ENCODE assay signal across 14 cellular contexts in genomic region chr11:42840856-42841255, GRCh38.
A peak's percentile ranks its signal among the peaks of the same experiment; 100 is the strongest.
DNase-seq lines count a peak whose midpoint lies in the region; ATAC-seq and TF ChIP-seq lines count a peak whose summit lies in the region.
"Had no signal": no experiment of that assay in that cellular context is flagged by ENCODE, and none has a peak within 500 bp of the region (broad histone marks: within the 10 kb centered on the region; RNA-seq: fewer than 3 reads in every experiment).

No MANE protein-coding gene starts in this region.

- intact Hi-C loops in thyroid gland (cut with DNase I), result no loop called here
- intact Hi-C loops in Right ventricle myocardium inferior (cut with DNase I), result no loop called here
- intact Hi-C loops in esophagus muscularis mucosa (cut with DNase I), result no loop called here

- H3K4me3 ChIP-seq in thyroid gland (replicated peaks in 1 of 3) (no peak overlapping the region), esophagus muscularis mucosa (no peak overlapping the region)
- H3K4me3 ChIP-seq: BLaER1 treated with 17β-estradiol and CSF1 and Interleukin-3, amounts not matched to agents 10 nM and 100 nM had no signal

- CTCF ChIA-PET in WTC11 (lab: Charles Lee), result no interaction called here

- DNase-seq in H9, result no peak
- DNase-seq in WTC11 (ENCODE audit: low spot score), result no peak
- peak; percentile 15 for DNase-seq in iPS-NIHi7 (ENCODE audit: extremely low spot score)
- DNase-seq in thyroid gland, result peak; percentile 19 to 48
- no peak for DNase-seq in Right ventricle myocardium inferior (ENCODE audit: missing footprints)
- DNase-seq in chondrocyte (ENCODE audit: low spot score), result no peak
- DNase-seq in esophagus muscularis mucosa (ENCODE audit: extremely low spot score), result no peak
- DNase-seq: ACHN; Calu3; CD4-positive, CD25-positive, alpha-beta regulatory T cell; DMS 273 treated with DMSO at 0.1 percent for 48 hours; KG1 had no signal

- peaks cover 25 to 26% of the 10 kb centered on the region in 2 experiments for H3K4me1 Mint-ChIP-seq in H9
- peaks cover 34% of the 10 kb centered on the region for H3K4me1 Mint-ChIP-seq in WTC11
- H3K4me1 Mint-ChIP-seq in chondrocyte (ENCODE audit: low read depth), result no peaks in the 10 kb centered on the region
- H3K4me1 Mint-ChIP-seq: CD4-positive, CD25-positive, alpha-beta regulatory T cell; IgD-negative memory B cell had no signal

- no peak overlapping the region for H3K56ac ChIP-seq in H9 (ENCODE audit: insufficient read length, low read depth, low read length)

- H3K4me1 ChIP-seq in H9 (ENCODE audit: insufficient read depth, low read length) (peaks cover 8% of the 10 kb centered on the region; the same call in 1 of the 2 replicates), thyroid gland (peaks cover 0 to 3% of the 10 kb centered on the region in 2 donors), esophagus muscularis mucosa (no peaks in the 10 kb centered on the region)

- no peak overlapping the region for H3K23ac ChIP-seq in H9 (ENCODE audit: insufficient read length, low read depth, low read length)

- no peaks in the 10 kb centered on the region for H3K27me3 ChIP-seq in H9 (ENCODE audit: insufficient read depth, low read length)
- H3K27me3 ChIP-seq in thyroid gland, result no peaks in the 10 kb centered on the region
- H3K27me3 ChIP-seq in esophagus muscularis mucosa, result no peaks in the 10 kb centered on the region
- H3K27me3 ChIP-seq: BLaER1 treated with 17β-estradiol and CSF1 and Interleukin-3, amounts not matched to agents 10 nM and 100 nM had no signal

- TF ChIP-seq EP300 in esophagus muscularis mucosa (IDR thresholded peaks at IDR 0.05), result no peak

- H2AFZ ChIP-seq in H9 (ENCODE audit: low read length), result no peak overlapping the region

- no peak overlapping the region for H3K4me2 ChIP-seq in H9 (ENCODE audit: insufficient read depth, insufficient read length, low read length)
- H3K4me2 ChIP-seq: BLaER1 treated with 17β-estradiol and CSF1 and Interleukin-3, amounts not matched to agents 10 nM and 100 nM had no signal

- no CpG with 5 or more reads among the region's 2 CpGs for WGBS in H9 (ENCODE audit: extremely low coverage, insufficient read length, low lambda C conversion rate)
- 17 to 37% methylated on average over 2 of the region's 2 CpGs for WGBS in thyroid gland, 2 donors
- 67% methylated on average over 2 of the region's 2 CpGs for WGBS in esophagus muscularis mucosa

- no peak overlapping the region for H3K14ac ChIP-seq in H9 (ENCODE audit: insufficient read depth, low read length)

- no peak overlapping the region for H3K4me3 Mint-ChIP-seq in H9
- H3K4me3 Mint-ChIP-seq in WTC11, result peak overlapping the region; percentile 43; the same call in 1 of the 2 replicates
- H3K4me3 Mint-ChIP-seq in chondrocyte (ENCODE audit: unreplicated experiment), result no peak overlapping the region
- H3K4me3 Mint-ChIP-seq: CD4-positive, CD25-positive, alpha-beta regulatory T cell; IgD-negative memory B cell had no signal

- no peak overlapping the region for H3T11ph ChIP-seq in H9 (ENCODE audit: low read length)

- H4K91ac ChIP-seq in H9 (ENCODE audit: insufficient read length, low read depth, low read length), result no peak overlapping the region

- H4K5ac ChIP-seq in H9 (ENCODE audit: insufficient read length, low read depth, low read length), result no peak overlapping the region

- H3K18ac ChIP-seq in H9 (ENCODE audit: insufficient read length, low read depth, low read length), result no peak overlapping the region

- POLR2A ChIA-PET in WTC11 (lab: Charles Lee), result no interaction called here

- no peak overlapping the region for H2BK5ac ChIP-seq in H9 (ENCODE audit: insufficient read length, low read length)

- TF ChIP-seq CTCF in H9 (conservative IDR thresholded peaks at IDR 0.05) (no peak), WTC11 (IDR thresholded peaks at IDR 0.05) (no peak), thyroid gland (IDR thresholded peaks at IDR 0.05) (no peak), chondrocyte (IDR thresholded peaks at IDR 0.05) (no peak), esophagus muscularis mucosa (IDR thresholded peaks at IDR 0.05) (no peak)

- H3K9ac ChIP-seq in H9 (ENCODE audit: extremely low read depth, insufficient read length, low read length), result no peak overlapping the region
- H3K9ac ChIP-seq: BLaER1 treated with 17β-estradiol and CSF1 and Interleukin-3, amounts not matched to agents 10 nM and 100 nM had no signal

- H4K20me1 ChIP-seq in H9 (ENCODE audit: control insufficient read depth, insufficient read depth, insufficient read length), result no peaks in the 10 kb centered on the region
- H4K20me1 ChIP-seq: BLaER1 treated with 17β-estradiol and CSF1 and Interleukin-3, amounts not matched to agents 10 nM and 100 nM had no signal

- H3K9me3 Mint-ChIP-seq in H9 (no peaks in the 10 kb centered on the region; a peak in 1 of 5 replicates), WTC11 (peaks cover 18% of the 10 kb centered on the region), chondrocyte (ENCODE audit: low read depth) (peaks cover 14% of the 10 kb centered on the region)

- no peak overlapping the region for H2BK15ac ChIP-seq in H9 (ENCODE audit: low read depth, low read length)

- H3K27me3 Mint-ChIP-seq in H9 (ENCODE audit: low read depth), result peaks cover 1% of the 10 kb centered on the region; the same call in 1 of the 2 replicates
- H3K27me3 Mint-ChIP-seq in WTC11 (ENCODE audit: low read depth), result no peaks in the 10 kb centered on the region; the same call in 1 of the 2 replicates
- no peaks in the 10 kb centered on the region for H3K27me3 Mint-ChIP-seq in chondrocyte (ENCODE audit: low read depth)
- H3K27me3 Mint-ChIP-seq: CD4-positive, CD25-positive, alpha-beta regulatory T cell; IgD-negative memory B cell had no signal

- H2BK120ac ChIP-seq in H9 (ENCODE audit: low read depth, low read length, poor library complexity, severe bottlenecking), result no peak overlapping the region

- H3K79me1 ChIP-seq in H9 (ENCODE audit: insufficient read depth, low read depth, low read length, poor library complexity, severe bottlenecking), result no peaks in the 10 kb centered on the region

- H3K9me3 ChIP-seq in H9 (ENCODE audit: control insufficient read depth, low read depth, low read length) (no peaks in the 10 kb centered on the region), thyroid gland (no peaks in the 10 kb centered on the region), esophagus muscularis mucosa (no peaks in the 10 kb centered on the region)

- no peak overlapping the region for H2BK12ac ChIP-seq in H9 (ENCODE audit: insufficient read length, low read depth, low read length)

- H2BK20ac ChIP-seq in H9 (ENCODE audit: low read depth, low read length, poor library complexity, severe bottlenecking), result no peak overlapping the region

- H3K36me3 Mint-ChIP-seq in H9 (ENCODE audit: insufficient read depth in 1 of 3, low read depth in 3 of 3) (no peaks in the 10 kb centered on the region), WTC11 (no peaks in the 10 kb centered on the region), chondrocyte (ENCODE audit: low read depth) (no peaks in the 10 kb centered on the region)
- H3K36me3 Mint-ChIP-seq: CD4-positive, CD25-positive, alpha-beta regulatory T cell had no signal

- no peaks in the 10 kb centered on the region for H3K79me2 ChIP-seq in H9 (ENCODE audit: insufficient read depth, low read length)

- no peak overlapping the region for H2AK5ac ChIP-seq in H9 (ENCODE audit: insufficient read length, low read length)

- H4K8ac ChIP-seq in H9 (replicated peaks; ENCODE audit: insufficient read length, low read depth, low read length), result no peak overlapping the region

- no peak overlapping the region for H3K27ac ChIP-seq in H9 (ENCODE audit: insufficient read length, low read depth, low read length)
- no peak overlapping the region for H3K27ac ChIP-seq in thyroid gland
- H3K27ac ChIP-seq in esophagus muscularis mucosa (replicated peaks in 1 of 4), result no peak overlapping the region
- H3K27ac ChIP-seq: BLaER1 treated with 17β-estradiol and CSF1 and Interleukin-3, amounts not matched to agents 10 nM and 100 nM had no signal

- no peaks in the 10 kb centered on the region for H3K23me2 ChIP-seq in H9 (ENCODE audit: insufficient read length, low read depth, low read length, poor library complexity, severe bottlenecking)

- no peaks in the 10 kb centered on the region for H3K36me3 ChIP-seq in thyroid gland
- no peaks in the 10 kb centered on the region for H3K36me3 ChIP-seq in esophagus muscularis mucosa
- H3K36me3 ChIP-seq: BLaER1 treated with 17β-estradiol and CSF1 and Interleukin-3, amounts not matched to agents 10 nM and 100 nM had no signal

- TF ChIP-seq POLR2A in thyroid gland (IDR thresholded peaks at IDR 0.05) (no peak), esophagus muscularis mucosa (IDR thresholded peaks at IDR 0.05; ENCODE audit: low read depth) (no peak)

- H3K4ac ChIP-seq in H9 (ENCODE audit: low read depth, low read length), result no peak overlapping the region

- H3K27ac Mint-ChIP-seq in H9 (peak overlapping the region in 2 of 3 experiments; percentile 76 to 89; a peak in 3 of 7 replicates), WTC11 (no peak overlapping the region), chondrocyte (ENCODE audit: unreplicated experiment) (no peak overlapping the region)
- H3K27ac Mint-ChIP-seq: CD4-positive, CD25-positive, alpha-beta regulatory T cell; IgD-negative memory B cell had no signal

- ATAC-seq in WTC11 (peak; percentile 18; the same call in 1 of the 2 replicates), Right ventricle myocardium inferior (no peak)

TF ChIP-seq in WTC11, 78 proteins besides CTCF, POLR2A, EP300 and RAD21 (continues in another document):
- TF ChIP-seq GABPB1 (CRISPR knock-in tag; IDR thresholded peaks at IDR 0.05) (no peak), E2F1 (CRISPR knock-in tag; IDR thresholded peaks at IDR 0.05) (no peak)
- TF ChIP-seq, protein P1, sequence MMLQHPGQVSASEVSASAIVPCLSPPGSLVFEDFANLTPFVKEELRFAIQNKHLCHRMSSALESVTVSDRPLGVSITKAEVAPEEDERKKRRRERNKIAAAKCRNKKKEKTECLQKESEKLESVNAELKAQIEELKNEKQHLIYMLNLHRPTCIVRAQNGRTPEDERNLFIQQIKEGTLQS (CRISPR knock-in tag; conservative IDR thresholded peaks at IDR 0.05), result no peak

Comparison
In these comparisons a context has a peak if more than half of its experiments do, and no peak if none do; other contexts are left out.
1. DNase-seq: peak in iPS-NIHi7 (single experiment) and thyroid gland (2 of 2); none in H9 (single experiment), WTC11 (single experiment), Right ventricle myocardium inferior (single experiment), chondrocyte (single experiment) and esophagus muscularis mucosa (single experiment).
2. H3K27ac Mint-ChIP-seq: peak in H9 (2 of 3); none in WTC11 (single experiment) and chondrocyte (single experiment).